ENCODE assay signal across 8 cellular contexts in the genomic region with DNA sequence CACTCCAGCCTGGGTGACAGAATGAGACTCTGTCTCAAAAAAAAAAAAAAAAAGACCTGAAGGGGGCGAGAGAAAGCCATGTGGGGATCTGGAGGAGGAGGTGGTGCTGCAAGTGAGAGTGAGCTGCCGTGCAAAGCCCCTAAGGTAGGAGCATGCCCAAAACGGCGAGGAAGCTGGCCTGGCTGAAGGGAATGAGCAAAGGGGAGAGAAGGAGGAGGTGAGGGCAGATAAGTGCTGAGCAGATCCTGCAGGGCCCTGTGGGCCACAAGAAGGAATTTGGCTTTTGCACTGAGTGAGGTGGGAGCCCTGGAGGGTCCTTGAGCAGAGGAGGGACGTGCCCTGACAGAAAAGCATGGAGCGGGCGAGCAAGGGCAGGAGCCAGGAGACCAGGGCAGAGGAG. TPM values are rescaled to one million over a fixed set of nuclear protein-coding genes. Genes with fewer than 3 reads are reported as not detected.
DNase-seq lines count a peak whose midpoint lies in the region; ATAC-seq and TF ChIP-seq lines count a peak whose summit lies in the region.

No MANE protein-coding gene starts in this region.

- H3K27ac Mint-ChIP-seq in endothelial cell (ENCODE audit: unreplicated experiment), result no peak overlapping the region

- 45 to 46% methylated on average over 7 of the region's 7 CpGs for WGBS in aorta, 2 donors
- WGBS in adrenal gland, 4 donors, result 51 to 71% (median 64%) methylated on average over 7 of the region's 7 CpGs

- peak; percentile 64 for DNase-seq in stimulated activated CD4-positive, alpha-beta T cell treated with anti-CD3 and anti-CD28 coated beads, Interleukin-15, amount 100 ng/mL, for 24 hours
- no peak for DNase-seq in stimulated activated CD4-positive, alpha-beta T cell treated with anti-CD3 and anti-CD28 coated beads, Interleukin-2, amount 100 ng/mL, for 48 hours
- DNase-seq in SK-MEL-5 (ENCODE audit: low read depth, low spot score) (peak; percentile 42), endothelial cell (ENCODE audit: low spot score) (no peak), aorta (no peak), caudate nucleus (lab: John Stamatoyannopoulos, UW) (no peak), adrenal gland (no peak)

- H3K4me1 ChIP-seq in aorta (ENCODE audit: control insufficient read depth in 1 of 2, insufficient read depth in 2 of 2, low read length in 2 of 2), result no peaks in the 10 kb centered on the region
- H3K4me1 ChIP-seq in adrenal gland (replicated peaks in 1 of 2), result peaks cover 0 to 14% of the 10 kb centered on the region in 2 donors

- H3K27ac ChIP-seq in aorta (ENCODE audit: low read depth in 1 of 2, low read length in 2 of 2) (no peak overlapping the region), caudate nucleus (ENCODE audit: low read depth, low read length) (no peak overlapping the region), adrenal gland (no peak overlapping the region)

- H3K4me3 ChIP-seq in aorta (ENCODE audit: low read length in 2 of 2) (no peak overlapping the region), adrenal gland (no peak overlapping the region)

- in situ Hi-C loops in SK-MEL-5 (cut with HindIII; ENCODE audit: low pct_unique_long_range_greater_than_20kb, low sequenced_read_pairs), result no loop called here

- no peaks in the 10 kb centered on the region for H3K36me3 Mint-ChIP-seq in endothelial cell (ENCODE audit: low read depth, unreplicated experiment)

- H3K9me3 Mint-ChIP-seq in endothelial cell (ENCODE audit: unreplicated experiment), result no peaks in the 10 kb centered on the region

- intact Hi-C loops in aorta (cut with DNase I) (no loop called here), adrenal gland (cut with DNase I) (no loop called here)

- TF ChIP-seq CTCF in endothelial cell (IDR thresholded peaks at IDR 0.05; ENCODE audit: unreplicated experiment), result no peak
- TF ChIP-seq CTCF in adrenal gland (IDR thresholded peaks at IDR 0.05), result peak in 2 of 6 experiments; percentile 14

- peak overlapping the region; percentile 22 for H3K4me3 Mint-ChIP-seq in endothelial cell (ENCODE audit: unreplicated experiment)

- H3K36me3 ChIP-seq in aorta (ENCODE audit: control insufficient read depth in 1 of 2, insufficient read depth in 2 of 2, low read length in 1 of 2), result no peaks in the 10 kb centered on the region
- no peaks in the 10 kb centered on the region for H3K36me3 ChIP-seq in adrenal gland (replicated peaks in 1 of 2)

- no peaks in the 10 kb centered on the region for H3K9me3 ChIP-seq in aorta (ENCODE audit: control insufficient read depth, low read length)
- H3K9me3 ChIP-seq in adrenal gland (replicated peaks in 1 of 3), result no peaks in the 10 kb centered on the region

- H3K27me3 ChIP-seq in aorta (ENCODE audit: control insufficient read depth in 1 of 2, insufficient read depth in 2 of 2, low read length in 1 of 2), result no peaks in the 10 kb centered on the region
- H3K27me3 ChIP-seq in adrenal gland, result no peaks in the 10 kb centered on the region

- ATAC-seq in aorta (ENCODE audit: low FRiP score), result peak; percentile 45
- ATAC-seq in GM21515 (IDR thresholded peaks at IDR 0.05; ENCODE audit: unreplicated experiment), result no peak

- no peak for TF ChIP-seq POLR2A in adrenal gland (IDR thresholded peaks at IDR 0.05)

- peaks cover 7% of the 10 kb centered on the region for H3K27me3 Mint-ChIP-seq in endothelial cell (ENCODE audit: unreplicated experiment)

- H3K4me1 Mint-ChIP-seq in endothelial cell (ENCODE audit: unreplicated experiment), result peaks cover 12% of the 10 kb centered on the region

RNA-seq across cellular contexts. Expression of a gene that starts 19.4 kb away (rescaled TPM):
- 11.3 and 14.2 TPM in 2 replicates for total RNA-seq in SK-MEL-5 (2014; rRNA removed; shearing (Covaris generic))
- 65.0 and 91.2 TPM in 2 replicates for polyA plus RNA-seq in SK-MEL-5 (2015; cell fraction: cytosol; rRNA removed)
- polyA plus RNA-seq in SK-MEL-5 (2015; cell fraction: nucleus; rRNA removed), result 45.5 and 96.8 TPM in 2 replicates
- total RNA-seq in endothelial cell (ENCODE audit: unreplicated experiment) (12.8 TPM), aorta (100 to 1,000 TPM; 158 to 337 TPM), adrenal gland (100 to 1,000 TPM in 1 of 8 donors, 10 to 100 TPM in 7; 26.8 to 103 (median 71.5) TPM)
- polyA plus RNA-seq in aorta (10 to 100 TPM; 38.6 to 92.7 TPM), adrenal gland (10 to 100 TPM; 11.7 to 25.8 (median 15.9) TPM)

RNA-seq across cellular contexts. Expression of a gene that starts 57.3 kb away (rescaled TPM):
- 72.9 and 76.8 TPM in 2 replicates for total RNA-seq in SK-MEL-5 (2014; rRNA removed; shearing (Covaris generic))
- 75.8 and 84.0 TPM in 2 replicates for polyA plus RNA-seq in SK-MEL-5 (2015; cell fraction: cytosol; rRNA removed)
- 530 and 585 TPM in 2 replicates for polyA plus RNA-seq in SK-MEL-5 (2015; cell fraction: nucleus; rRNA removed)
- total RNA-seq in endothelial cell (ENCODE audit: unreplicated experiment) (81.1 TPM), aorta (10 to 100 TPM; 45.0 to 49.5 TPM), adrenal gland (10 to 100 TPM; 30.7 to 60.7 (median 40.9) TPM)
- polyA plus RNA-seq in aorta (10 to 100 TPM; 28.5 to 98.7 TPM), adrenal gland (100 to 1,000 TPM in 2 of 3 donors, 10 to 100 TPM in 1; 26.7 to 262 (median 126) TPM)

Comparison
In these comparisons a context has a peak if more than half of its experiments do, and no peak if none do; other contexts are left out.
1. DNase-seq: peak in stimulated activated CD4-positive, alpha-beta T cell treated with anti-CD3 and anti-CD28 coated beads, Interleukin-15, amount 100 ng/mL, for 24 hours (single experiment) and SK-MEL-5 (single experiment); none in stimulated activated CD4-positive, alpha-beta T cell treated with anti-CD3 and anti-CD28 coated beads, Interleukin-2, amount 100 ng/mL, for 48 hours (0 of 2), endothelial cell (single experiment), aorta (0 of 2), caudate nucleus (0 of 61) and adrenal gland (0 of 7).